14 cellular contexts compared by ENCODE assay signal in the genomic region with DNA sequence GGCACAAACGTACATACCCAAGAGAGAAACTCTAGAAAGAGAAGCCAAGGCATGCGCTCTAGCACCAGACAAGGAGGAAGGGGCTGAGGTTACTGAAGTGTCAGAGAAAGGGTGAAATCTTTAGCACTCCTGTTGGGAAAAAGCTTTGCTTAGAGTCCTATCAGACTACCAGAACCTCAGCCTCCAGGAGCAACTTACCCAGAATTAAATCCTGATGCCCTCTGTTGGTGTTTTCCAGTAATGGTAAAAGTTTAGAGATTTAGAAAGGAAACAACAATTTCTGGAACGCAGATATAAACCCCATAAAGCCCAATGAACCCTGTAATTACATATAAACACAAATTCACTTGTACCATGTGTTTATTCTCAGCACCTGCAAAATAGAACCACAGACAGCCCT. TPM values are rescaled to one million over a fixed set of nuclear protein-coding genes. Genes with fewer than 3 reads are reported as not detected.
DNase-seq lines count a peak whose midpoint lies in the region; ATAC-seq and TF ChIP-seq lines count a peak whose summit lies in the region.
"Had no signal": no experiment of that assay in that cellular context is flagged by ENCODE, and none has a peak within 500 bp of the region (broad histone marks: within the 10 kb centered on the region; RNA-seq: fewer than 3 reads in every experiment).

No MANE protein-coding gene starts in this region.

- H3F3A ChIP-seq in GM23338 (replicated peaks; ENCODE audit: low read depth), result no peaks in the 10 kb centered on the region

- CTCF ChIA-PET in A673 (lab: Charles Lee), result no interaction called here

- H3K4me2 ChIP-seq in GM23338, result no peak overlapping the region

- ATAC-seq in GM23338, result peak; percentile 74
- ATAC-seq: left lobe of liver; naive thymus-derived CD8-positive, alpha-beta T cell; right lobe of liver had no signal

- H3K36me3 ChIP-seq in A673 (ENCODE audit: insufficient read depth, low read length, poor library complexity, severe bottlenecking), result no peaks in the 10 kb centered on the region
- H3K36me3 ChIP-seq in GM23338 (ENCODE audit: insufficient read depth), result no peaks in the 10 kb centered on the region
- no peaks in the 10 kb centered on the region for H3K36me3 ChIP-seq in WERI-Rb-1
- H3K36me3 ChIP-seq: right lobe of liver had no signal

- no peaks in the 10 kb centered on the region for H3K4me1 Mint-ChIP-seq in GM23338

- no peak overlapping the region for H3K4me3 Mint-ChIP-seq in GM23338
- H3K4me3 Mint-ChIP-seq: naive thymus-derived CD8-positive, alpha-beta T cell had no signal

- no TSS peak for BruUV-seq in A673 (replicated peaks; lab: Mats Ljungman, UMichigan)

- no peaks in the 10 kb centered on the region for H3K9me2 ChIP-seq in GM23338 (ENCODE audit: insufficient read depth)

- H3K9me3 ChIP-seq in A673 (ENCODE audit: low read depth, low read length, poor library complexity, severe bottlenecking) (no peaks in the 10 kb centered on the region), WERI-Rb-1 (ENCODE audit: severe bottlenecking) (no peaks in the 10 kb centered on the region)
- H3K9me3 ChIP-seq: right lobe of liver had no signal

- TF ChIP-seq CTCF in A673 (conservative IDR thresholded peaks at IDR 0.05; ENCODE audit: low read depth, low read length) (peak; percentile 37; the same call in 1 of the 2 replicates), GM23338 (conservative IDR thresholded peaks at IDR 0.05; ENCODE audit: low read depth in 2 of 2) (peak; percentile 51 to 57), WERI-Rb-1 (IDR thresholded peaks at IDR 0.05; ENCODE audit: low read depth, low read length) (no peak)

- intact Hi-C loops in A673 (cut with micrococcal nuclease; ENCODE audit: unreplicated experiment), result no loop called here

- H3K9me3 Mint-ChIP-seq in GM23338, result no peaks in the 10 kb centered on the region

- H4K20me1 ChIP-seq in GM23338 (replicated peaks; ENCODE audit: insufficient read depth), result no peaks in the 10 kb centered on the region

- no peaks in the 10 kb centered on the region for H3K36me3 Mint-ChIP-seq in GM23338 (ENCODE audit: low read depth)
- H3K36me3 Mint-ChIP-seq: naive thymus-derived CD8-positive, alpha-beta T cell had no signal

- DNase-seq in A673 (ENCODE audit: low spot score) (peak; percentile 17), GM23338 (ENCODE audit: low spot score) (peak; percentile 70), NCI-H748 treated with DMSO at 0.1 percent for 48 hours (lab: John Stamatoyannopoulos, UW) (peak; percentile 27), iPS DF 19.7 (ENCODE audit: low read depth, low spot score) (peak; percentile 1), T-helper 9 cell (no peak), WERI-Rb-1 (no peak), islet precursor cell (no peak), pons (ENCODE audit: low spot score) (no peak)
- DNase-seq: activated naive CD4-positive, alpha-beta T cell treated with anti-CD3 and anti-CD28 coated beads, Interleukin-2, amount 50 U/mL, for 16 hours; MM.1S; naive thymus-derived CD8-positive, alpha-beta T cell; right lobe of liver; stimulated activated naive CD4-positive, alpha-beta T cell had no signal

- peaks cover 12% of the 10 kb centered on the region for H3K27me3 ChIP-seq in A673 (replicated peaks; ENCODE audit: insufficient read depth, low read depth, low read length, poor library complexity)
- no peaks in the 10 kb centered on the region for H3K27me3 ChIP-seq in GM23338 (ENCODE audit: insufficient read depth)
- no peaks in the 10 kb centered on the region for H3K27me3 ChIP-seq in WERI-Rb-1 (ENCODE audit: insufficient read depth, low read depth, severe bottlenecking)
- H3K27me3 ChIP-seq: right lobe of liver had no signal

- no peaks in the 10 kb centered on the region for H3K79me2 ChIP-seq in GM23338 (replicated peaks; ENCODE audit: insufficient read depth)

- H3K4me1 ChIP-seq in A673 (ENCODE audit: insufficient read depth, low read length, poor library complexity, severe bottlenecking), result no peaks in the 10 kb centered on the region
- H3K4me1 ChIP-seq in GM23338 (ENCODE audit: insufficient read depth), result no peaks in the 10 kb centered on the region
- H3K4me1 ChIP-seq: right lobe of liver had no signal

- peaks cover 1% of the 10 kb centered on the region for H3K27me3 Mint-ChIP-seq in GM23338 (ENCODE audit: insufficient read depth, low read depth, poor library complexity)

- POLR2A ChIA-PET in A673 (lab: Charles Lee; ENCODE audit: low non-redundant PET), result no interaction called here

- H3K4me3 ChIP-seq in A673 (ENCODE audit: low read depth, low read length, poor library complexity, severe bottlenecking) (no peak overlapping the region), GM23338 (no peak overlapping the region), WERI-Rb-1 (ENCODE audit: low read depth, low read length) (no peak overlapping the region)
- H3K4me3 ChIP-seq: right lobe of liver had no signal

- H2AFZ ChIP-seq in GM23338, result no peak overlapping the region

- H3K27ac ChIP-seq in A673 (ENCODE audit: low read depth, low read length, poor library complexity, severe bottlenecking) (no peak overlapping the region), GM23338 (ENCODE audit: low read depth) (no peak overlapping the region), WERI-Rb-1 (no peak overlapping the region)
- H3K27ac ChIP-seq: right lobe of liver had no signal

- H3K27ac Mint-ChIP-seq in GM23338, result no peak overlapping the region
- H3K27ac Mint-ChIP-seq: naive thymus-derived CD8-positive, alpha-beta T cell had no signal

TF ChIP-seq in GM23338, 12 proteins besides CTCF, POLR2A, EP300 and RAD21 (continues in another document):
- TF ChIP-seq JUNB (IDR thresholded peaks at IDR 0.05; ENCODE audit: unreplicated experiment) (no peak), ZNF114 (CRISPR knock-in tag; IDR thresholded peaks at IDR 0.05) (no peak), NANOG (IDR thresholded peaks at IDR 0.05; ENCODE audit: borderline replicate concordance) (no peak), EZH2 (IDR thresholded peaks at IDR 0.05; ENCODE audit: low read depth, unreplicated experiment) (no peak), EZH2phosphoT487 (IDR thresholded peaks at IDR 0.05; ENCODE audit: unreplicated experiment) (no peak), STAT1 (IDR thresholded peaks at IDR 0.05; ENCODE audit: unreplicated experiment) (no peak), POLR2AphosphoS5 (IDR thresholded peaks at IDR 0.05; ENCODE audit: low read depth) (no peak), ZNF331 (CRISPR knock-in tag; IDR thresholded peaks at IDR 0.05; ENCODE audit: low read depth) (no peak), CREB1 (CRISPR knock-in tag; IDR thresholded peaks at IDR 0.05; ENCODE audit: low read depth) (no peak)
- TF ChIP-seq, protein P1, sequence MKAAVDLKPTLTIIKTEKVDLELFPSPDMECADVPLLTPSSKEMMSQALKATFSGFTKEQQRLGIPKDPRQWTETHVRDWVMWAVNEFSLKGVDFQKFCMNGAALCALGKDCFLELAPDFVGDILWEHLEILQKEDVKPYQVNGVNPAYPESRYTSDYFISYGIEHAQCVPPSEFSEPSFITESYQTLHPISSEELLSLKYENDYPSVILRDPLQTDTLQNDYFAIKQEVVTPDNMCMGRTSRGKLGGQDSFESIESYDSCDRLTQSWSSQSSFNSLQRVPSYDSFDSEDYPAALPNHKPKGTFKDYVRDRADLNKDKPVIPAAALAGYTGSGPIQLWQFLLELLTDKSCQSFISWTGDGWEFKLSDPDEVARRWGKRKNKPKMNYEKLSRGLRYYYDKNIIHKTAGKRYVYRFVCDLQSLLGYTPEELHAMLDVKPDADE (IDR thresholded peaks at IDR 0.05), result no peak

RNA-seq across cellular contexts. Expression of a gene that starts 33.2 kb away (rescaled TPM):
- 3.4 and 5.2 TPM in 2 replicates for total RNA-seq in A673 (2021)
- 22.1 and 24.6 TPM in 2 replicates for total RNA-seq in GM23338 (2014; rRNA removed; shearing (Covaris generic))
- 5.3 and 7.0 TPM in 2 replicates for polyA plus RNA-seq in GM23338 (2016; fragmentation: Nextera tagmentation; extraction: Ambion mirVana)

Comparison
In these comparisons a context has a peak if more than half of its experiments do, and no peak if none do; other contexts are left out.
1. DNase-seq: peak in A673 (single experiment), GM23338 (single experiment), NCI-H748 treated with DMSO at 0.1 percent for 48 hours (single experiment) and iPS DF 19.7 (single experiment); none in T-helper 9 cell (single experiment), WERI-Rb-1 (single experiment), islet precursor cell (single experiment) and pons (single experiment).